Comparison of ENCODE assay signal across 1 cellular context in the genomic region with DNA sequence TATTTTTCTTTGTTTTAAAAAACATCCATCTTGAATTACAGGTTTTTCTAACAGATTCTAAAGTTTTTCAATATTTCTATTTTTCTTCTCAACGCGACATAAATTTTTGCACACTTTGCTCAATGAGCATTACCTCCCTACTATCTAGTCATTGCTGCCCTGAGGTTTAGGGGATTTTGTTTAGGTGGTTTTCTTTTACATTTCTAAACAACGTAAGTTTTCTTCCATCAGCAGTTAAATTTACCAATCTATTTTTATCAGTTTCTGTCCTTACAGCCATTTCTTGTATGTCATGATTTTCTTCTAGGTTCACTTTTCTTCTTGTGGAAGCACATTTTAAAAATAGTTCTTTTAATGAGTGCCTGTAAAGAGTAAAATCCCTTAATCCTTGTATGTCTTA.
TF ChIP-seq lines count a peak whose summit lies in the region.

No MANE protein-coding gene starts in this region.

TF ChIP-seq in GM12878, 131 proteins besides CTCF, POLR2A, EP300 and RAD21:
- TF ChIP-seq RUNX3 (IDR thresholded peaks at IDR 0.05; ENCODE audit: low read length) (peak; percentile 81), SPI1 (IDR thresholded peaks at IDR 0.05; ENCODE audit: borderline replicate concordance, insufficient read depth, low read depth, low read length) (no peak), NR2C2 (IDR thresholded peaks at IDR 0.05; ENCODE audit: borderline replicate concordance, control insufficient read depth, insufficient read length, low read depth) (no peak), JUNB (IDR thresholded peaks at IDR 0.05) (peak; percentile 63), CREM (IDR thresholded peaks at IDR 0.05; ENCODE audit: low read depth) (0 out of 2 replicates have a peak, but pooled peaks have one; percentile 15), MEF2B (IDR thresholded peaks at IDR 0.05; ENCODE audit: partially characterized antibody, poor library complexity, severe bottlenecking) (peak; percentile 33), IKZF2 (IDR thresholded peaks at IDR 0.05) (peak in 1 of 2 experiments; percentile 44; a peak in 2 of 4 replicates), FOXM1 (IDR thresholded peaks at IDR 0.05; ENCODE audit: low read depth, low read length) (no peak), NFIC (IDR thresholded peaks at IDR 0.05; ENCODE audit: low read depth, low read length) (peak; percentile 70), RELA (IDR thresholded peaks at IDR 0.05; ENCODE audit: borderline replicate concordance, partially characterized antibody) (no peak), TBL1XR1 (IDR thresholded peaks at IDR 0.05; ENCODE audit: low read depth, low read length) (no peak), ZNF274 (IDR thresholded peaks at IDR 0.05; ENCODE audit: insufficient read depth, insufficient read length) (no peak), MTA2 (IDR thresholded peaks at IDR 0.05; ENCODE audit: low read depth) (0 out of 2 replicates have a peak, but pooled peaks have one; percentile 46), MEF2A (IDR thresholded peaks at IDR 0.05; ENCODE audit: insufficient read depth, low read depth, low read length) (peak; percentile 86)
- TF ChIP-seq, protein P1, sequence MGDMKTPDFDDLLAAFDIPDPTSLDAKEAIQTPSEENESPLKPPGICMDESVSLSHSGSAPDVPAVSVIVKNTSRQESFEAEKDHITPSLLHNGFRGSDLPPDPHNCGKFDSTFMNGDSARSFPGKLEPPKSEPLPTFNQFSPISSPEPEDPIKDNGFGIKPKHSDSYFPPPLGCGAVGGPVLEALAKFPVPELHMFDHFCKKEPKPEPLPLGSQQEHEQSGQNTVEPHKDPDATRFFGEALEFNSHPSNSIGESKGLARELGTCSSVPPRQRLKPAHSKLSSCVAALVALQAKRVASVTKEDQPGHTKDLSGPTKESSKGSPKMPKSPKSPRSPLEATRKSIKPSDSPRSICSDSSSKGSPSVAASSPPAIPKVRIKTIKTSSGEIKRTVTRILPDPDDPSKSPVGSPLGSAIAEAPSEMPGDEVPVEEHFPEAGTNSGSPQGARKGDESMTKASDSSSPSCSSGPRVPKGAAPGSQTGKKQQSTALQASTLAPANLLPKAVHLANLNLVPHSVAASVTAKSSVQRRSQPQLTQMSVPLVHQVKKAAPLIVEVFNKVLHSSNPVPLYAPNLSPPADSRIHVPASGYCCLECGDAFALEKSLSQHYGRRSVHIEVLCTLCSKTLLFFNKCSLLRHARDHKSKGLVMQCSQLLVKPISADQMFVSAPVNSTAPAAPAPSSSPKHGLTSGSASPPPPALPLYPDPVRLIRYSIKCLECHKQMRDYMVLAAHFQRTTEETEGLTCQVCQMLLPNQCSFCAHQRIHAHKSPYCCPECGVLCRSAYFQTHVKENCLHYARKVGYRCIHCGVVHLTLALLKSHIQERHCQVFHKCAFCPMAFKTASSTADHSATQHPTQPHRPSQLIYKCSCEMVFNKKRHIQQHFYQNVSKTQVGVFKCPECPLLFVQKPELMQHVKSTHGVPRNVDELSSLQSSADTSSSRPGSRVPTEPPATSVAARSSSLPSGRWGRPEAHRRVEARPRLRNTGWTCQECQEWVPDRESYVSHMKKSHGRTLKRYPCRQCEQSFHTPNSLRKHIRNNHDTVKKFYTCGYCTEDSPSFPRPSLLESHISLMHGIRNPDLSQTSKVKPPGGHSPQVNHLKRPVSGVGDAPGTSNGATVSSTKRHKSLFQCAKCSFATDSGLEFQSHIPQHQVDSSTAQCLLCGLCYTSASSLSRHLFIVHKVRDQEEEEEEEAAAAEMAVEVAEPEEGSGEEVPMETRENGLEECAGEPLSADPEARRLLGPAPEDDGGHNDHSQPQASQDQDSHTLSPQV (IDR thresholded peaks at IDR 0.05) = no peak
- TF ChIP-seq, protein P2, sequence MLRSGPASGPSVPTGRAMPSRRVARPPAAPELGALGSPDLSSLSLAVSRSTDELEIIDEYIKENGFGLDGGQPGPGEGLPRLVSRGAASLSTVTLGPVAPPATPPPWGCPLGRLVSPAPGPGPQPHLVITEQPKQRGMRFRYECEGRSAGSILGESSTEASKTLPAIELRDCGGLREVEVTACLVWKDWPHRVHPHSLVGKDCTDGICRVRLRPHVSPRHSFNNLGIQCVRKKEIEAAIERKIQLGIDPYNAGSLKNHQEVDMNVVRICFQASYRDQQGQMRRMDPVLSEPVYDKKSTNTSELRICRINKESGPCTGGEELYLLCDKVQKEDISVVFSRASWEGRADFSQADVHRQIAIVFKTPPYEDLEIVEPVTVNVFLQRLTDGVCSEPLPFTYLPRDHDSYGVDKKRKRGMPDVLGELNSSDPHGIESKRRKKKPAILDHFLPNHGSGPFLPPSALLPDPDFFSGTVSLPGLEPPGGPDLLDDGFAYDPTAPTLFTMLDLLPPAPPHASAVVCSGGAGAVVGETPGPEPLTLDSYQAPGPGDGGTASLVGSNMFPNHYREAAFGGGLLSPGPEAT (IDR thresholded peaks at IDR 0.05; ENCODE audit: low read depth) = 0 out of 2 replicates have a peak, but pooled peaks have one; percentile 36
- TF ChIP-seq, protein P3, sequence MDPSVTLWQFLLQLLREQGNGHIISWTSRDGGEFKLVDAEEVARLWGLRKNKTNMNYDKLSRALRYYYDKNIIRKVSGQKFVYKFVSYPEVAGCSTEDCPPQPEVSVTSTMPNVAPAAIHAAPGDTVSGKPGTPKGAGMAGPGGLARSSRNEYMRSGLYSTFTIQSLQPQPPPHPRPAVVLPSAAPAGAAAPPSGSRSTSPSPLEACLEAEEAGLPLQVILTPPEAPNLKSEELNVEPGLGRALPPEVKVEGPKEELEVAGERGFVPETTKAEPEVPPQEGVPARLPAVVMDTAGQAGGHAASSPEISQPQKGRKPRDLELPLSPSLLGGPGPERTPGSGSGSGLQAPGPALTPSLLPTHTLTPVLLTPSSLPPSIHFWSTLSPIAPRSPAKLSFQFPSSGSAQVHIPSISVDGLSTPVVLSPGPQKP (IDR thresholded peaks at IDR 0.05; ENCODE audit: low read depth, low read length) = no peak
- TF ChIP-seq, protein P4, sequence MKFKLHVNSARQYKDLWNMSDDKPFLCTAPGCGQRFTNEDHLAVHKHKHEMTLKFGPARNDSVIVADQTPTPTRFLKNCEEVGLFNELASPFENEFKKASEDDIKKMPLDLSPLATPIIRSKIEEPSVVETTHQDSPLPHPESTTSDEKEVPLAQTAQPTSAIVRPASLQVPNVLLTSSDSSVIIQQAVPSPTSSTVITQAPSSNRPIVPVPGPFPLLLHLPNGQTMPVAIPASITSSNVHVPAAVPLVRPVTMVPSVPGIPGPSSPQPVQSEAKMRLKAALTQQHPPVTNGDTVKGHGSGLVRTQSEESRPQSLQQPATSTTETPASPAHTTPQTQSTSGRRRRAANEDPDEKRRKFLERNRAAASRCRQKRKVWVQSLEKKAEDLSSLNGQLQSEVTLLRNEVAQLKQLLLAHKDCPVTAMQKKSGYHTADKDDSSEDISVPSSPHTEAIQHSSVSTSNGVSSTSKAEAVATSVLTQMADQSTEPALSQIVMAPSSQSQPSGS (IDR thresholded peaks at IDR 0.05; ENCODE audit: low read length) = peak; percentile 67
